ENCODE assay signal across 13 cellular contexts in the genomic region with DNA sequence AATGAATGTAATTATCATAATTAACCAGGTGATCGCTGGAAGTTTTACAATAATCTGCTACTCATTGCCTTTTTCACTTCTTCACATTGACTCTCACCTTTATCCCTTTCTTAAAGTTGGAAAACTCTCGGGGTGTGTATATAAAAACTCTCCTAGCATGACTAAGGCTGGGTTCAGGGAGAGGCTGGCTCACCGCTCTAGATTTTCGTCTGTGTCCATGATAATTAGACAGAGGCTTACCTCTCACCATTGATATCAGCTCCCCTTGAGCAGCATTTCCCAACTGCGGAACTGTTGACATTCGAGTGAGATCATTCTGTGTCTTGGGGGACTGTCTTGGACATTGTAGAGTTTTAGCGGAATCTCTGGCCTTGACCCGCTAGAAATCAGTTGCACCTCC. TPM values are rescaled to one million over a fixed set of nuclear protein-coding genes. Genes with fewer than 3 reads are reported as not detected.
DNase-seq lines count a peak whose midpoint lies in the region; ATAC-seq and TF ChIP-seq lines count a peak whose summit lies in the region.
"Had no signal": no experiment of that assay in that cellular context is flagged by ENCODE, and none has a peak within 500 bp of the region (broad histone marks: within the 10 kb centered on the region; RNA-seq: fewer than 3 reads in every experiment).

No MANE protein-coding gene starts in this region.

- peak; percentile 4 for ATAC-seq in mucosa of descending colon
- no peak for ATAC-seq in GM19023 (IDR thresholded peaks at IDR 0.05; ENCODE audit: unreplicated experiment)

- H3K27me3 ChIP-seq in PC-9 (ENCODE audit: insufficient read depth, low read depth) (peaks cover 1% of the 10 kb centered on the region; the same call in 1 of the 2 replicates), thyroid gland (no peaks in the 10 kb centered on the region)

- no peaks in the 10 kb centered on the region for H3K9me3 ChIP-seq in PC-9 (ENCODE audit: insufficient read depth, low read depth)
- H3K9me3 ChIP-seq in mucosa of descending colon = no peaks in the 10 kb centered on the region
- H3K9me3 ChIP-seq in thyroid gland = no peaks in the 10 kb centered on the region
- H3K9me3 ChIP-seq: HAP-1 had no signal

- H3K27me3 Mint-ChIP-seq in Calu3 (ENCODE audit: unreplicated experiment) = no peaks in the 10 kb centered on the region

- H3K4me3 ChIP-seq in PC-9 (no peak overlapping the region), mucosa of descending colon (no peak overlapping the region), thyroid gland (replicated peaks in 1 of 3) (no peak overlapping the region), lower leg skin (ENCODE audit: low read depth, poor library complexity, severe bottlenecking) (no peak overlapping the region)
- H3K4me3 ChIP-seq: HAP-1 had no signal

- no peaks in the 10 kb centered on the region for H3K36me3 ChIP-seq in PC-9 (ENCODE audit: low read depth)
- H3K36me3 ChIP-seq in mucosa of descending colon (ENCODE audit: low read depth) = no peaks in the 10 kb centered on the region
- H3K36me3 ChIP-seq in thyroid gland = no peaks in the 10 kb centered on the region
- H3K36me3 ChIP-seq: HAP-1 had no signal

- BruUV-seq in PC-9 (replicated peaks; lab: Mats Ljungman, UMichigan) (no TSS peak), Calu3 (replicated peaks; lab: Mats Ljungman, UMichigan) (no TSS peak)

- no peak overlapping the region for H3K4me3 Mint-ChIP-seq in Calu3 (ENCODE audit: low read depth, unreplicated experiment)

- peak overlapping the region; percentile 26 for H3K4me2 ChIP-seq in PC-9

- H3K36me3 Mint-ChIP-seq in Calu3 (ENCODE audit: insufficient read depth, unreplicated experiment) = peaks cover 4% of the 10 kb centered on the region

- no peak overlapping the region for H2AFZ ChIP-seq in PC-9

- no peaks in the 10 kb centered on the region for H3K9me3 Mint-ChIP-seq in Calu3 (ENCODE audit: low read depth, unreplicated experiment)
- H3K9me3 Mint-ChIP-seq: nephron had no signal

- POLR2A ChIA-PET in PC-9 (lab: Charles Lee; ENCODE audit: unreplicated experiment) = interaction anchor here (0.6 kb wide), 3 partner anchors 30 to 295 kb away, joined by 3 to 29 read pairs (median 4); no protein-coding TSS in a partner anchor

- H3F3A ChIP-seq in PC-9 (ENCODE audit: insufficient read depth, low read depth) = peaks cover 29% of the 10 kb centered on the region

- no peaks in the 10 kb centered on the region for H3K79me2 ChIP-seq in PC-9 (ENCODE audit: low read depth)

- TF ChIP-seq CTCF in PC-9 (conservative IDR thresholded peaks at IDR 0.05) (no peak), mucosa of descending colon (IDR thresholded peaks at IDR 0.05) (no peak), thyroid gland (IDR thresholded peaks at IDR 0.05) (no peak), lower leg skin (IDR thresholded peaks at IDR 0.05) (no peak), Calu3 (IDR thresholded peaks at IDR 0.05; ENCODE audit: unreplicated experiment) (no peak)

- H3K4me1 ChIP-seq in PC-9 (replicated peaks; ENCODE audit: insufficient read depth) (peaks cover 64% of the 10 kb centered on the region), mucosa of descending colon (ENCODE audit: low read depth) (peaks cover 57% of the 10 kb centered on the region), thyroid gland (peaks cover 94 to 100% of the 10 kb centered on the region in 2 donors)

- 63 to 73% methylated on average over 8 of the region's 8 CpGs for WGBS in thyroid gland, 2 donors
- 32 to 37% methylated on average over 8 of the region's 8 CpGs for WGBS in lower leg skin, 2 donors

- no peak overlapping the region for H3K27ac Mint-ChIP-seq in Calu3 (ENCODE audit: unreplicated experiment)

- CTCF ChIA-PET in PC-9 (lab: Charles Lee) = no interaction called here
- CTCF ChIA-PET in Calu3 (lab: Charles Lee) = interaction anchor here (0.9 kb wide), 1 partner anchor 21 kb away, joined by 3 read pairs; no protein-coding TSS in a partner anchor

- TF ChIP-seq POLR2A in thyroid gland (IDR thresholded peaks at IDR 0.05) (no peak), lower leg skin (IDR thresholded peaks at IDR 0.05) (no peak)

- peaks cover 51% of the 10 kb centered on the region for H3K4me1 Mint-ChIP-seq in Calu3 (ENCODE audit: low read depth, unreplicated experiment)

- no peak for DNase-seq in PC-9
- DNase-seq in caudate nucleus (lab: John Stamatoyannopoulos, UW) = no peak
- DNase-seq in mucosa of descending colon = no peak
- DNase-seq in thyroid gland = no peak
- no peak for DNase-seq in lower leg skin (ENCODE audit: low spot score in 2 of 2)
- no peak for DNase-seq in activated T-cell treated with anti-CD3 and anti-CD28 coated beads, Interleukin-2, amount 50 U/mL, for 48 hours
- no peak for DNase-seq in Calu3
- DNase-seq: NCI-H187 treated with DMSO at 0.1 percent for 48 hours, T1000 had no signal

- intact Hi-C loops in PC-9 (cut with micrococcal nuclease; ENCODE audit: unreplicated experiment) = loop anchor here (1.0 kb wide), 2 partner anchors 27 to 49 kb away; no protein-coding TSS in a partner anchor
- intact Hi-C loops in mucosa of descending colon (cut with DNase I, micrococcal nuclease) = loop anchor here in 1 of 2 donors (5.0 kb wide), 1 partner anchor 47 kb away; no protein-coding TSS in a partner anchor
- intact Hi-C loops in thyroid gland (cut with DNase I) = loop anchor here (5.0 kb wide), 1 partner anchor 47 kb away; no protein-coding TSS in a partner anchor
- intact Hi-C loops in lower leg skin (cut with DNase I; ENCODE audit: low total_unique reads) = no loop called here
- intact Hi-C loops in Calu3 (cut with micrococcal nuclease; ENCODE audit: unreplicated experiment) = loop anchor here (1.0 kb wide), 1 partner anchor 27 kb away; no protein-coding TSS in a partner anchor

- 0 out of 2 replicates have a peak overlapping the region, but pooled peaks have one; percentile 20 for H3K27ac ChIP-seq in PC-9
- H3K27ac ChIP-seq in caudate nucleus (ENCODE audit: low read depth, low read length) = peak overlapping the region; percentile 99
- peak overlapping the region; percentile 75 to 93 (median 88) for H3K27ac ChIP-seq in thyroid gland
- H3K27ac ChIP-seq: HL-60 had no signal

- no peaks in the 10 kb centered on the region for H3K9me2 ChIP-seq in PC-9 (ENCODE audit: insufficient read depth)

- no peaks in the 10 kb centered on the region for H4K20me1 ChIP-seq in PC-9 (ENCODE audit: insufficient read depth)

RNA-seq across cellular contexts. Expression of a gene that starts 39.4 kb away (rescaled TPM):
- total RNA-seq in PC-9 (2021) = 19.7 and 24.2 TPM in 2 replicates
- 100 to 1,000 TPM in 1 of 3 donors, 10 to 100 TPM in 2; 59.4 to 238 (median 64.6) TPM for total RNA-seq in mucosa of descending colon
- 10 to 100 TPM; 38.8 to 70.2 (median 62.4) TPM for total RNA-seq in thyroid gland
- total RNA-seq in lower leg skin = 100 to 1,000 TPM; 119 to 177 (median 136) TPM
- 16.4 and 21.9 TPM in 2 replicates for total RNA-seq in Calu3 (2022)

Comparison
In these comparisons a context has a peak if more than half of its experiments do, and no peak if none do; other contexts are left out.
1. H3K27ac ChIP-seq: peak in every context shown above with its lines; median percentile 99 in caudate nucleus; 88 in thyroid gland; 20 in PC-9.